Comparison of ENCODE assay signal across 16 cellular contexts in genomic region chr12:41605528-41606295, GRCh38.
DNase-seq lines count a peak whose midpoint lies in the region; ATAC-seq, FAIRE-seq and TF ChIP-seq lines count a peak whose summit lies in the region.
"Had no signal": no experiment of that assay in that cellular context is flagged by ENCODE, and none has a peak within 500 bp of the region (broad histone marks: within the 10 kb centered on the region; RNA-seq: fewer than 3 reads in every experiment).

No MANE protein-coding gene starts in this region.

- H3K4me3 ChIP-seq in OCI-LY1 (ENCODE audit: low read depth, low read length, poor library complexity, severe bottlenecking) (peak overlapping the region; percentile 11), lower lobe of right lung (no peak overlapping the region)
- H3K4me3 ChIP-seq: cardiac muscle cell had no signal

- no peak for TF ChIP-seq CTCF in OCI-LY1 (IDR thresholded peaks at IDR 0.05; ENCODE audit: low read length)
- TF ChIP-seq CTCF in lower lobe of right lung (IDR thresholded peaks at IDR 0.05), result no peak

- intact Hi-C loops in lower lobe of right lung (cut with DNase I), result no loop called here

- H3K9me3 ChIP-seq in OCI-LY1 (ENCODE audit: low read length) (no peaks in the 10 kb centered on the region), lower lobe of right lung (no peaks in the 10 kb centered on the region)

- no peaks in the 10 kb centered on the region for H3K27me3 ChIP-seq in OCI-LY1 (ENCODE audit: insufficient read depth, low read length)
- no peaks in the 10 kb centered on the region for H3K27me3 ChIP-seq in lower lobe of right lung (ENCODE audit: low read depth)
- H3K27me3 ChIP-seq: cardiac muscle cell had no signal

- H2AFZ ChIP-seq in OCI-LY1 (ENCODE audit: low read length), result no peak overlapping the region

- H3K79me2 ChIP-seq in OCI-LY1 (ENCODE audit: insufficient read depth, low read length), result no peaks in the 10 kb centered on the region

- TF ChIP-seq POLR2A in GM12892 (IDR thresholded peaks at IDR 0.05; ENCODE audit: low read depth, low read length), result no peak

- peak overlapping the region; percentile 24; the same call in 1 of the 2 replicates for H3K4me2 ChIP-seq in OCI-LY1 (ENCODE audit: low read length)

- no peaks in the 10 kb centered on the region for H4K20me1 ChIP-seq in OCI-LY1 (ENCODE audit: insufficient read depth, low read length)

- no peaks in the 10 kb centered on the region for H3K36me3 ChIP-seq in OCI-LY1 (ENCODE audit: insufficient read depth, low read length)
- H3K36me3 ChIP-seq in lower lobe of right lung, result no peaks in the 10 kb centered on the region
- H3K36me3 ChIP-seq: cardiac muscle cell had no signal

- no peak overlapping the region for H3K9ac ChIP-seq in OCI-LY1 (ENCODE audit: low read length)

- H3F3A ChIP-seq in OCI-LY1 (ENCODE audit: insufficient read depth, low read length), result no peaks in the 10 kb centered on the region

- FAIRE-seq in GM12892 (lab: Jason Lieb, UNC) (peak; percentile 79), GM19239 (lab: Jason Lieb, UNC) (no peak)

- H3K27ac ChIP-seq in OCI-LY1 (ENCODE audit: low read depth, low read length, poor library complexity, severe bottlenecking) (peak overlapping the region; percentile 11), lower lobe of right lung (no peak overlapping the region)
- H3K27ac ChIP-seq: cardiac muscle cell had no signal

- H3K4me1 ChIP-seq in OCI-LY1 (ENCODE audit: insufficient read depth, low read length, severe bottlenecking) (peaks cover 18% of the 10 kb centered on the region), lower lobe of right lung (no peaks in the 10 kb centered on the region)

- no peaks in the 10 kb centered on the region for H3K9me2 ChIP-seq in OCI-LY1 (ENCODE audit: low read depth, low read length)

- ATAC-seq in HG02763 (IDR thresholded peaks at IDR 0.05; ENCODE audit: unreplicated experiment) (peak; percentile 84), lower lobe of right lung (peak; percentile 61 to 76), GM18868 (IDR thresholded peaks at IDR 0.05; ENCODE audit: unreplicated experiment) (no peak)

- DNase-seq in GM12892 (ENCODE audit: insufficient read length) (no peak), lower lobe of right lung (no peak), GM19239 (ENCODE audit: insufficient read length, low spot score) (no peak), HUDEP-2 (lab: John Stamatoyannopoulos, UW; ENCODE audit: unreplicated experiment in 76 of 76) (no peak), NK-92 (lab: John Stamatoyannopoulos, UW; ENCODE audit: unreplicated experiment) (no peak)
- DNase-seq: activated CD4-positive, alpha-beta T cell treated with anti-CD3 and anti-CD28 coated beads for 48 hours; activated gamma-delta T cell; DMS79; erythroblast; NK-92 treated with Interleukin-12 subunit alpha and Interleukin-12 subunit beta, amount 100 ng/mL, for 24 hours; stimulated activated CD4-positive, alpha-beta T cell treated with anti-CD3 and anti-CD28 coated beads, Interleukin-2, amount 100 ng/mL, for 48 hours; stimulated activated naive CD4-positive, alpha-beta T cell treated with Interleukin-2 at 50 U/mL for 16 hours had no signal
